In genomic region chr3:40586866-40587265, GRCh38 we compare ENCODE assay signal across 15 cellular contexts.
A peak's percentile ranks its signal among the peaks of the same experiment; 100 is the strongest.
DNase-seq lines count a peak whose midpoint lies in the region; ATAC-seq lines count a peak whose summit lies in the region.
"Had no signal": no experiment of that assay in that cellular context is flagged by ENCODE, and none has a peak within 500 bp of the region (broad histone marks: within the 10 kb centered on the region; RNA-seq: fewer than 3 reads in every experiment).

No MANE protein-coding gene starts in this region.

- H3K27ac Mint-ChIP-seq in memory B cell, result peak overlapping the region; percentile 21
- H3K27ac Mint-ChIP-seq in stimulated activated memory B cell treated with anti-CD40 and anti-IgM and Interleukin-4, amounts not matched to agents 10 μg/mL and 1 μg/mL and 100 μg/mL, for 72 hours, result peak overlapping the region; percentile 8
- H3K27ac Mint-ChIP-seq: CD4-positive, alpha-beta memory T cell had no signal

- DNase-seq in cerebellum (ENCODE audit: low spot score), result peak; percentile 26
- DNase-seq in memory B cell (ENCODE audit: low spot score in 2 of 2), result no peak
- DNase-seq in GF-D8 (lab: John Stamatoyannopoulos, UW), result no peak
- no peak for DNase-seq in OCI-M1 (lab: John Stamatoyannopoulos, UW)
- DNase-seq: Calu3; CD4-positive, alpha-beta memory T cell; COR-L47; DMS53; DMS79 treated with DMSO at 0.1 percent for 48 hours; GM23248; H7; HCEC 1CT had no signal

- no peaks in the 10 kb centered on the region for H3K9me3 Mint-ChIP-seq in memory B cell
- no peaks in the 10 kb centered on the region for H3K9me3 Mint-ChIP-seq in stimulated activated memory B cell treated with anti-CD40 and anti-IgM and Interleukin-4, amounts not matched to agents 10 μg/mL and 1 μg/mL and 100 μg/mL, for 72 hours
- H3K9me3 Mint-ChIP-seq: CD4-positive, alpha-beta memory T cell had no signal

- H3K4me1 Mint-ChIP-seq in memory B cell, result peaks cover 5% of the 10 kb centered on the region
- H3K4me1 Mint-ChIP-seq in stimulated activated memory B cell treated with anti-CD40 and anti-IgM and Interleukin-4, amounts not matched to agents 10 μg/mL and 1 μg/mL and 100 μg/mL, for 72 hours, result peaks cover 12% of the 10 kb centered on the region
- H3K4me1 Mint-ChIP-seq: CD4-positive, alpha-beta memory T cell had no signal

- ATAC-seq in memory B cell (ENCODE audit: low read depth), result no peak
- ATAC-seq in stimulated activated memory B cell treated with anti-CD40 and anti-IgM and Interleukin-4, amounts not matched to agents 10 μg/mL and 1 μg/mL and 100 μg/mL, for 72 hours, result no peak
- ATAC-seq in HG02678 (IDR thresholded peaks at IDR 0.05; ENCODE audit: unreplicated experiment), result no peak
- ATAC-seq: GM12878 had no signal

- peaks cover 4% of the 10 kb centered on the region for H3K27me3 Mint-ChIP-seq in memory B cell
- no peaks in the 10 kb centered on the region for H3K27me3 Mint-ChIP-seq in stimulated activated memory B cell treated with anti-CD40 and anti-IgM and Interleukin-4, amounts not matched to agents 10 μg/mL and 1 μg/mL and 100 μg/mL, for 72 hours

- no peak overlapping the region for H3K4me3 Mint-ChIP-seq in memory B cell
- no peak overlapping the region for H3K4me3 Mint-ChIP-seq in stimulated activated memory B cell treated with anti-CD40 and anti-IgM and Interleukin-4, amounts not matched to agents 10 μg/mL and 1 μg/mL and 100 μg/mL, for 72 hours
- H3K4me3 Mint-ChIP-seq: CD4-positive, alpha-beta memory T cell had no signal

- no peaks in the 10 kb centered on the region for H3K36me3 Mint-ChIP-seq in memory B cell
- no peaks in the 10 kb centered on the region for H3K36me3 Mint-ChIP-seq in stimulated activated memory B cell treated with anti-CD40 and anti-IgM and Interleukin-4, amounts not matched to agents 10 μg/mL and 1 μg/mL and 100 μg/mL, for 72 hours
- H3K36me3 Mint-ChIP-seq: CD4-positive, alpha-beta memory T cell had no signal
